In genomic region chr15:47405768-47406167, GRCh38 we compare ENCODE assay signal across 17 cellular contexts.
DNase-seq lines count a peak whose midpoint lies in the region; ATAC-seq and TF ChIP-seq lines count a peak whose summit lies in the region.
"Had no signal": no experiment of that assay in that cellular context is flagged by ENCODE, and none has a peak within 500 bp of the region (broad histone marks: within the 10 kb centered on the region; RNA-seq: fewer than 3 reads in every experiment).

No MANE protein-coding gene starts in this region.

- H3K9me3 ChIP-seq in endodermal cell (ENCODE audit: control insufficient read depth, low read length), result no peaks in the 10 kb centered on the region

- peaks cover 32% of the 10 kb centered on the region for H3K27me3 Mint-ChIP-seq in endodermal cell (ENCODE audit: insufficient read depth)

- peaks cover 6% of the 10 kb centered on the region for H3K4me1 ChIP-seq in endodermal cell (ENCODE audit: control insufficient read depth, insufficient read depth, low read length)

- H3K4me3 Mint-ChIP-seq in endodermal cell, result no peak overlapping the region
- H3K4me3 Mint-ChIP-seq: CD8-positive, alpha-beta T cell had no signal

- peak overlapping the region; percentile 42 for H3K27ac ChIP-seq in endodermal cell (ENCODE audit: low read depth, low read length)

- 33 to 35% methylated on average over 2 to 3 of the region's 3 CpGs for whole genome bisulfite sequencing in endodermal cell (ENCODE audit: insufficient coverage in 1 of 2, insufficient read length in 1 of 2), 2 experiments

- DNase-seq in NCI-H345 (lab: John Stamatoyannopoulos, UW) (peak; percentile 6), NCI-H345 treated with DMSO at 0.1 percent for 48 hours (lab: John Stamatoyannopoulos, UW; ENCODE audit: unreplicated experiment) (no peak), NCI-H524 treated with DMSO at 0.1 percent for 48 hours (lab: John Stamatoyannopoulos, UW) (peak; percentile 85), endodermal cell (peak; percentile 63), AG08395 (ENCODE audit: low spot score) (no peak), CD1c-positive myeloid dendritic cell (ENCODE audit: extremely low spot score) (no peak)
- DNase-seq: Calu3; CD8-positive, alpha-beta T cell; GOT3; KG1; MV-4-11; NCI-H2081; NCI-H2227 treated with DMSO at 0.1 percent for 48 hours; NCI-H526 treated with DMSO at 0.1 percent for 48 hours had no signal

- no peaks in the 10 kb centered on the region for H3K36me3 ChIP-seq in endodermal cell (ENCODE audit: control insufficient read depth, insufficient read depth, low read length)

- TF ChIP-seq CTCF in endodermal cell (conservative IDR thresholded peaks at IDR 0.05), result no peak

- H3K27ac Mint-ChIP-seq in endodermal cell, result no peak overlapping the region
- H3K27ac Mint-ChIP-seq: CD8-positive, alpha-beta T cell had no signal

- H3K9me3 Mint-ChIP-seq in endodermal cell, result no peaks in the 10 kb centered on the region
- H3K9me3 Mint-ChIP-seq: CD8-positive, alpha-beta T cell had no signal

- H3K4me1 Mint-ChIP-seq in endodermal cell, result peaks cover 26% of the 10 kb centered on the region

- H3K27me3 ChIP-seq in endodermal cell (ENCODE audit: control insufficient read depth, insufficient read depth, low read length, poor library complexity, severe bottlenecking), result peaks cover 28% of the 10 kb centered on the region

- H3K9ac ChIP-seq in endodermal cell (ENCODE audit: extremely low read depth, low read length, poor library complexity, severe bottlenecking), result no peak overlapping the region

- no peaks in the 10 kb centered on the region for H3K36me3 Mint-ChIP-seq in endodermal cell (ENCODE audit: low read depth)
- H3K36me3 Mint-ChIP-seq: CD8-positive, alpha-beta T cell had no signal

- ATAC-seq in HG03095 (IDR thresholded peaks at IDR 0.05; ENCODE audit: unreplicated experiment), result no peak
- ATAC-seq: CD8-positive, alpha-beta T cell; HepG2; Right ventricle myocardium inferior had no signal

- H3K4me3 ChIP-seq in endodermal cell (ENCODE audit: low read length), result no peak overlapping the region

Comparison
In these comparisons a context has a peak if more than half of its experiments do, and no peak if none do; other contexts are left out.
1. DNase-seq: peak in NCI-H345 (single experiment), NCI-H524 treated with DMSO at 0.1 percent for 48 hours (single experiment) and endodermal cell (single experiment); none in NCI-H345 treated with DMSO at 0.1 percent for 48 hours (single experiment), AG08395 (single experiment) and CD1c-positive myeloid dendritic cell (single experiment).